ENCODE assay signal across 8 cellular contexts in the genomic region with DNA sequence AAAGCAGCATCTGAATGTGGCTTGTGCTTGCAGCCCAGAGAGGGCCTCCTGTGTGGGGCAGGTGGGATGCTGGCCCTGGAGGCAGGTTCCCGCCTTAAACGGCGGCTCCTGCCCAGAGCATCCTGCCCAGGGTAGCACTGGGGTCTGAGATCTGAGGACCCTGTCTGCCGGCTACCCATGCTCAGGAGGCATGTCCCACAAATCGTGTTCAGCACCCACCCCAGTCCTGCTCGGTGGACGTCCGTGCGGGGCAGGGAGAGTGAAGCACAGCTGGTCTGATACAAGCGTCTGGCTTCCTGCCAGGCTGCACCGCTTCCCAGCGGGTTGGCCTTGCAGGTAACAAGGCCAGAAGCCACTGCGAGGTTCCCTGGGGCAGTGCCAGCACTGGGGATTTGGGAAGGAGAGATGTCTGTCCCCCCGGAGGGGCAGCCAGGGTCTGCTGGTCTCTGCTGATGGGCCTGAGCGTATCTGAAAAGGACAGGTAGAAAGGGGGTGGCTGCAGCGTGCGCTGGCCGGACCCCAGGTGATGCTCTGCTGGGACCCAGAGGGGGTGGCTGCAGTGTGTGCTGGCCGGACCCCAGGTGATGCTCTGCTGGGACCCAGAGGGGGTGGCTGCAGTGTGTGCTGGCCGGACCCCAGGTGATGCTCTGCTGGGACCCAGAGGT. TPM values are rescaled to one million over a fixed set of nuclear protein-coding genes. Genes with fewer than 3 reads are reported as not detected.
A peak's percentile ranks its signal among the peaks of the same experiment; 100 is the strongest.
DNase-seq lines count a peak whose midpoint lies in the region; ATAC-seq and TF ChIP-seq lines count a peak whose summit lies in the region.

No MANE protein-coding gene starts in this region.

- peak overlapping the region; percentile 66 for H3K27ac ChIP-seq in layer of hippocampus (ENCODE audit: low read depth, low read length)
- peak overlapping the region in 3 of 4 donors; percentile 80 to 93 (median 88) for H3K27ac ChIP-seq in tibial nerve

- intact Hi-C loops in activated CD4-positive, alpha-beta T cell treated with anti-CD3 and anti-CD28 coated beads, Interleukin-2, amount 10 ng/mL, durations not matched to agents 24 days and 14 days (cut with micrococcal nuclease), result loop anchor here (5.0 kb wide), 1 partner anchor 252 kb away; no protein-coding TSS in a partner anchor

- no peak for ATAC-seq in activated CD8-positive, alpha-beta T cell treated with anti-CD3 and anti-CD28 coated beads, Interleukin-2, amount 10 ng/mL, durations not matched to agents 7 days and 5 days
- ATAC-seq in GM21529 (IDR thresholded peaks at IDR 0.05; ENCODE audit: unreplicated experiment), result no peak
- ATAC-seq in HG02852 (IDR thresholded peaks at IDR 0.05; ENCODE audit: unreplicated experiment), result no peak

- H3K4me1 ChIP-seq in tibial nerve, result peaks cover 0 to 67% (median 45%) of the 10 kb centered on the region in 4 donors

- H3K27me3 ChIP-seq in layer of hippocampus (ENCODE audit: control insufficient read depth, insufficient read depth, low read length) (no peaks in the 10 kb centered on the region), tibial nerve (no peaks in the 10 kb centered on the region)

- H3K9me3 Mint-ChIP-seq in activated CD4-positive, alpha-beta T cell treated with anti-CD3 and anti-CD28 coated beads, Interleukin-2, amount 10 ng/mL, durations not matched to agents 24 days and 14 days, result no peaks in the 10 kb centered on the region
- H3K9me3 Mint-ChIP-seq in activated CD8-positive, alpha-beta T cell treated with anti-CD3 and anti-CD28 coated beads, Interleukin-2, amount 10 ng/mL, durations not matched to agents 7 days and 5 days (ENCODE audit: insufficient read depth), result no peaks in the 10 kb centered on the region

- no peak for TF ChIP-seq EP300 in tibial nerve (IDR thresholded peaks at IDR 0.05)

- WGBS in tibial nerve, 2 donors, result 72 to 81% methylated on average over 16 to 18 of the region's 20 CpGs

- POLR2A ChIA-PET in activated CD8-positive, alpha-beta T cell treated with anti-CD3 and anti-CD28 coated beads, Interleukin-2, amount 10 ng/mL, durations not matched to agents 7 days and 5 days (lab: Charles Lee), result interaction anchor here (1.1 to 2.7 kb wide), 8 partner anchors 13 to 432 kb away, joined by 3 to 17 read pairs (median 8); a partner anchor contains a TSS

- peaks cover 2% of the 10 kb centered on the region for H3K27me3 Mint-ChIP-seq in activated CD4-positive, alpha-beta T cell treated with anti-CD3 and anti-CD28 coated beads, Interleukin-2, amount 10 ng/mL, durations not matched to agents 24 days and 14 days
- H3K27me3 Mint-ChIP-seq in activated CD8-positive, alpha-beta T cell treated with anti-CD3 and anti-CD28 coated beads, Interleukin-2, amount 10 ng/mL, durations not matched to agents 7 days and 5 days (ENCODE audit: low read depth), result no peaks in the 10 kb centered on the region

- peak overlapping the region; percentile 98 for H3K27ac Mint-ChIP-seq in activated CD4-positive, alpha-beta T cell treated with anti-CD3 and anti-CD28 coated beads, Interleukin-2, amount 10 ng/mL, durations not matched to agents 24 days and 14 days
- H3K27ac Mint-ChIP-seq in activated CD8-positive, alpha-beta T cell treated with anti-CD3 and anti-CD28 coated beads, Interleukin-2, amount 10 ng/mL, durations not matched to agents 7 days and 5 days, result peak overlapping the region; percentile 94

- TF ChIP-seq CTCF in tibial nerve (IDR thresholded peaks at IDR 0.05), result no peak

- H3K4me1 Mint-ChIP-seq in activated CD4-positive, alpha-beta T cell treated with anti-CD3 and anti-CD28 coated beads, Interleukin-2, amount 10 ng/mL, durations not matched to agents 24 days and 14 days, result peaks cover 36% of the 10 kb centered on the region
- peaks cover 58% of the 10 kb centered on the region for H3K4me1 Mint-ChIP-seq in activated CD8-positive, alpha-beta T cell treated with anti-CD3 and anti-CD28 coated beads, Interleukin-2, amount 10 ng/mL, durations not matched to agents 7 days and 5 days (ENCODE audit: low read depth)

- CTCF ChIA-PET in activated CD8-positive, alpha-beta T cell treated with anti-CD3 and anti-CD28 coated beads, Interleukin-2, amount 10 ng/mL, durations not matched to agents 7 days and 5 days (lab: Charles Lee), result interaction anchor here (0.9 to 2.3 kb wide), 3 partner anchors 14 to 17 kb away, joined by 3 to 8 read pairs (median 4); no protein-coding TSS in a partner anchor

- H3K36me3 ChIP-seq in tibial nerve, result peaks cover 0 to 16% (median 3%) of the 10 kb centered on the region in 3 donors

- H3K9me3 ChIP-seq in tibial nerve, result no peaks in the 10 kb centered on the region

- H3K36me3 Mint-ChIP-seq in activated CD4-positive, alpha-beta T cell treated with anti-CD3 and anti-CD28 coated beads, Interleukin-2, amount 10 ng/mL, durations not matched to agents 24 days and 14 days (ENCODE audit: low read depth), result peaks cover 17% of the 10 kb centered on the region
- peaks cover 30% of the 10 kb centered on the region for H3K36me3 Mint-ChIP-seq in activated CD8-positive, alpha-beta T cell treated with anti-CD3 and anti-CD28 coated beads, Interleukin-2, amount 10 ng/mL, durations not matched to agents 7 days and 5 days (ENCODE audit: low read depth)

- no peak for TF ChIP-seq POLR2A in tibial nerve (IDR thresholded peaks at IDR 0.05)

- H3K4me3 Mint-ChIP-seq in activated CD4-positive, alpha-beta T cell treated with anti-CD3 and anti-CD28 coated beads, Interleukin-2, amount 10 ng/mL, durations not matched to agents 24 days and 14 days, result peak overlapping the region; percentile 93
- H3K4me3 Mint-ChIP-seq in activated CD8-positive, alpha-beta T cell treated with anti-CD3 and anti-CD28 coated beads, Interleukin-2, amount 10 ng/mL, durations not matched to agents 7 days and 5 days, result peak overlapping the region; percentile 91

- peak; percentile 67 for DNase-seq in activated CD4-positive, alpha-beta T cell treated with anti-CD3 and anti-CD28 coated beads, Interleukin-2, amount 10 ng/mL, durations not matched to agents 24 days and 14 days
- DNase-seq in activated CD4-positive, alpha-beta T cell treated with anti-CD3 and anti-CD28 coated beads for 48 hours, result no peak
- no peak for DNase-seq in activated CD8-positive, alpha-beta T cell treated with anti-CD3 and anti-CD28 coated beads, Interleukin-2, amount 10 ng/mL, durations not matched to agents 7 days and 5 days
- DNase-seq in tibial nerve (ENCODE audit: low spot score in 2 of 2), result no peak
- DNase-seq in stimulated activated CD4-positive, alpha-beta T cell treated with anti-CD3 and anti-CD28 coated beads, Interleukin-4, amount 100 ng/mL, for 4 hours, result no peak

- H3K4me3 ChIP-seq in tibial nerve, result no peak overlapping the region

RNA-seq across cellular contexts. Expression of a gene that starts 3.6 kb away (rescaled TPM):
- 94.4 and 97.4 TPM in 2 replicates for total RNA-seq in activated CD4-positive, alpha-beta T cell treated with anti-CD3 and anti-CD28 coated beads, Interleukin-2, amount 10 ng/mL, durations not matched to agents 24 days and 14 days
- 100 to 1,000 TPM; 115 to 129 TPM for total RNA-seq in activated CD8-positive, alpha-beta T cell treated with anti-CD3 and anti-CD28 coated beads, Interleukin-2, amount 10 ng/mL, durations not matched to agents 7 days and 5 days
- total RNA-seq in tibial nerve, result 10 to 100 TPM; 22.4 to 71.4 (median 27.1) TPM

RNA-seq across cellular contexts. Expression of a gene that starts 11.5 kb away (rescaled TPM):
- 24.0 and 25.2 TPM in 2 replicates for total RNA-seq in activated CD4-positive, alpha-beta T cell treated with anti-CD3 and anti-CD28 coated beads, Interleukin-2, amount 10 ng/mL, durations not matched to agents 24 days and 14 days
- total RNA-seq in activated CD8-positive, alpha-beta T cell treated with anti-CD3 and anti-CD28 coated beads, Interleukin-2, amount 10 ng/mL, durations not matched to agents 7 days and 5 days, result 10 to 100 TPM; 23.6 to 24.4 TPM
- total RNA-seq in tibial nerve, result 10 to 100 TPM; 36.1 to 66.6 (median 44.8) TPM

RNA-seq across cellular contexts. Expression of a gene that starts 18.8 kb away (rescaled TPM):
- 1.4 and 1.6 TPM in 2 replicates for total RNA-seq in activated CD4-positive, alpha-beta T cell treated with anti-CD3 and anti-CD28 coated beads, Interleukin-2, amount 10 ng/mL, durations not matched to agents 24 days and 14 days
- total RNA-seq in activated CD8-positive, alpha-beta T cell treated with anti-CD3 and anti-CD28 coated beads, Interleukin-2, amount 10 ng/mL, durations not matched to agents 7 days and 5 days, result under 1 TPM in 1 of 2 experiments, not detected in 1; 0.10 TPM
- under 1 TPM in 1 of 4 donors, not detected in 3; 0.30 TPM for total RNA-seq in tibial nerve

RNA-seq across cellular contexts. Expression of a gene that starts 55.5 kb away (rescaled TPM):
- 51.1 and 51.7 TPM in 2 replicates for total RNA-seq in activated CD4-positive, alpha-beta T cell treated with anti-CD3 and anti-CD28 coated beads, Interleukin-2, amount 10 ng/mL, durations not matched to agents 24 days and 14 days
- total RNA-seq in activated CD8-positive, alpha-beta T cell treated with anti-CD3 and anti-CD28 coated beads, Interleukin-2, amount 10 ng/mL, durations not matched to agents 7 days and 5 days, result 10 to 100 TPM; 53.2 to 58.1 TPM
- 100 to 1,000 TPM in 1 of 4 donors, 10 to 100 TPM in 3; 72.2 to 127 (median 78.6) TPM for total RNA-seq in tibial nerve
